ENCODE assay signal across 36 cellular contexts in genomic region chr11:6892400-6892799, GRCh38. TPM values are rescaled to one million over a fixed set of nuclear protein-coding genes. Genes with fewer than 3 reads are reported as not detected.
"Had no signal": no experiment of that assay in that cellular context is flagged by ENCODE, and none has a peak within 500 bp of the region (broad histone marks: within the 10 kb centered on the region; RNA-seq: fewer than 3 reads in every experiment).

Gene OR2D2 (minus strand): TSS chr11:6892500. CDS start chr11:6892500, 0 bp downstream.

- H3K36me3 ChIP-seq: MG63 had no signal

- H3K9me3 ChIP-seq: MG63 had no signal

- H3K4me3 ChIP-seq: MG63 had no signal

- H3K27me3 ChIP-seq: MG63 had no signal

- DNase-seq: Karpas-422, Kasumi-1, MG63, MM.1S, MV-4-11, NCI-H1048, NCI-H1092, NCI-H1092 treated with DMSO at 0.1 percent for 48 hours, NCI-H1105, NCI-H1105 treated with DMSO at 0.1 percent for 48 hours, NCI-H1417, NCI-H1417 treated with DMSO at 0.1 percent for 48 hours, NCI-H1436, NCI-H1436 treated with DMSO at 0.1 percent for 48 hours, NCI-H146, NCI-H1694, NCI-H1694 treated with DMSO at 0.1 percent for 48 hours, NCI-H187, NCI-H187 treated with DMSO at 0.1 percent for 48 hours, NCI-H1930, NCI-H2029, NCI-H2029 treated with DMSO at 0.1 percent for 48 hours, NCI-H2081, NCI-H2081 treated with DMSO at 0.1 percent for 48 hours, NCI-H2107, NCI-H2171, NCI-H2171 treated with DMSO at 0.1 percent for 48 hours, NCI-H2227 treated with DMSO at 0.1 percent for 48 hours, NCI-H226, NCI-H345, NCI-H446, NCI-H446 treated with DMSO at 0.1 percent for 48 hours, NCI-H510A, NCI-H510A treated with DMSO at 0.1 percent for 48 hours had no signal

RNA-seq across cellular contexts. Expression of gene OR2D2, which starts in this region (rescaled TPM):
- total RNA-seq: LHCN-M2, M059J had no signal
